8 cellular contexts compared by ENCODE assay signal in genomic region chr10:28302012-28302667, GRCh38. TPM values are rescaled to one million over a fixed set of nuclear protein-coding genes. Genes with fewer than 3 reads are reported as not detected.
A peak's percentile ranks its signal among the peaks of the same experiment; 100 is the strongest.
DNase-seq lines count a peak whose midpoint lies in the region; ATAC-seq, FAIRE-seq and TF ChIP-seq lines count a peak whose summit lies in the region.

No MANE protein-coding gene starts in this region.

- DNase-seq in AG10803 (ENCODE audit: low read depth) (no peak), HAP-1 (ENCODE audit: low spot score in 2 of 2) (peak; percentile 34 to 53), T-cell (peak in 3 of 34 experiments; percentile 7 to 17 (median 16)), fibroblast of villous mesenchyme (ENCODE audit: low read depth) (peak; percentile 3), pancreas (peak in 1 of 6 donors; percentile 30), COLO829 (ENCODE audit: low spot score) (no peak)
- no peak for DNase-seq in activated effector memory CD4-positive, alpha-beta T cell treated with Interleukin-2 at 50 U/mL for 16 hours
- DNase-seq in NK-92 treated with Interleukin-12 subunit alpha and Interleukin-12 subunit beta, amount 100 ng/mL, for 24 hours (lab: John Stamatoyannopoulos, UW): no peak

- 2% methylated on average over 28 to 30 of the region's 30 CpGs for WGBS in pancreas, 2 donors

- peak overlapping the region; percentile 79 to 85 (median 80) for H3K4me3 Mint-ChIP-seq in T-cell

- no peaks in the 10 kb centered on the region for H3K9me3 ChIP-seq in HAP-1
- H3K9me3 ChIP-seq in pancreas: no peaks in the 10 kb centered on the region

- H3K4me1 ChIP-seq in HAP-1 (peaks cover 12% of the 10 kb centered on the region; the same call in 1 of the 2 replicates), pancreas (peaks cover 7 to 18% (median 15%) of the 10 kb centered on the region in 3 donors)

- CTCF ChIA-PET in T-cell (lab: Charles Lee): interaction anchor here (0.5 to 4.6 kb wide), 18 partner anchors 31 to 974 kb away, joined by 3 to 111 read pairs (median 6); no protein-coding TSS in a partner anchor

- H3K36me3 ChIP-seq in HAP-1 (replicated peaks) (no peaks in the 10 kb centered on the region), pancreas (no peaks in the 10 kb centered on the region)

- no peak for ATAC-seq in T-cell (replicated peaks in 1 of 4)
- ATAC-seq in pancreas: peak in 3 of 4 donors; percentile 4 to 11 (median 10)

- no peaks in the 10 kb centered on the region for H3K27me3 Mint-ChIP-seq in T-cell

- POLR2A ChIA-PET in T-cell (lab: Charles Lee): interaction anchor here (0.6 to 5.2 kb wide), 12 partner anchors 17 to 797 kb away, joined by 3 to 127 read pairs (median 8); no protein-coding TSS in a partner anchor

- TF ChIP-seq CTCF in AG10803 (conservative IDR thresholded peaks at IDR 0.05; ENCODE audit: low read length): no peak
- no peak for TF ChIP-seq CTCF in fibroblast of villous mesenchyme (IDR thresholded peaks at IDR 0.05; ENCODE audit: insufficient read depth, low read depth, low read length)
- TF ChIP-seq CTCF in pancreas (IDR thresholded peaks at IDR 0.05): no peak

- H3K4me3 ChIP-seq in AG10803 (ENCODE audit: low read length) (peak overlapping the region; percentile 30), HAP-1 (peak overlapping the region; percentile 53), fibroblast of villous mesenchyme (ENCODE audit: low read depth, low read length) (peak overlapping the region; percentile 69), pancreas (peak overlapping the region; percentile 55 to 73 (median 69))

- H3K9me3 Mint-ChIP-seq in T-cell: no peaks in the 10 kb centered on the region

- H3K27me3 ChIP-seq in HAP-1 (ENCODE audit: low read depth) (peaks cover 32% of the 10 kb centered on the region), pancreas (no peaks in the 10 kb centered on the region)

- H3K27ac Mint-ChIP-seq in T-cell: peak overlapping the region; percentile 67 to 88

- peak overlapping the region; percentile 88 to 97 (median 91) for H3K27ac ChIP-seq in pancreas

- in situ Hi-C loops in HAP-1 (cut with MboI; ENCODE audit: low sequenced_read_pairs): no loop called here

- H3K4me1 Mint-ChIP-seq in T-cell: peaks cover 60 to 80% (median 74%) of the 10 kb centered on the region in 3 donors

- no peak for FAIRE-seq in pancreas (lab: Jason Lieb, UNC)

- intact Hi-C loops in pancreas (cut with DNase I): loop anchor here in 1 of 3 donors (10.0 kb wide), 1 partner anchor 83 kb away; no protein-coding TSS in a partner anchor

- no peaks in the 10 kb centered on the region for H3K36me3 Mint-ChIP-seq in T-cell

RNA-seq across cellular contexts. Expression of gene MPP7, which starts 0.7 kb away (rescaled TPM):
- total RNA-seq in T-cell (10 to 100 TPM; 22.8 to 35.8 (median 26.0) TPM), fibroblast of villous mesenchyme (0.32 and 0.43 TPM in 2 replicates), pancreas (10 to 100 TPM; 13.3 to 21.6 (median 16.0) TPM)
- polyA plus RNA-seq in pancreas: 1 to 10 TPM; 2.8 to 5.0 TPM

Comparison
In these comparisons a context has a peak if more than half of its experiments do, and no peak if none do; other contexts are left out.
1. DNase-seq: peak in HAP-1 (2 of 2) and fibroblast of villous mesenchyme (single experiment); none in AG10803 (single experiment), COLO829 (single experiment), activated effector memory CD4-positive, alpha-beta T cell treated with Interleukin-2 at 50 U/mL for 16 hours (single experiment) and NK-92 treated with Interleukin-12 subunit alpha and Interleukin-12 subunit beta, amount 100 ng/mL, for 24 hours (single experiment).
2. ATAC-seq: peak in pancreas (3 of 4); none in T-cell (0 of 4).
3. Peak in every context shown above with its lines, with median percentiles within 50 percentile points of each other: H3K4me3 ChIP-seq.